Comparison of ENCODE assay signal across 14 cellular contexts in genomic region chr16:11092788-11093577, GRCh38.
DNase-seq lines count a peak whose midpoint lies in the region; ATAC-seq and TF ChIP-seq lines count a peak whose summit lies in the region.
"Had no signal": no experiment of that assay in that cellular context is flagged by ENCODE, and none has a peak within 500 bp of the region (broad histone marks: within the 10 kb centered on the region; RNA-seq: fewer than 3 reads in every experiment).

No MANE protein-coding gene starts in this region.

- no TSS peak for BruUV-seq in OCI-LY7 (replicated peaks; lab: Mats Ljungman, UMichigan)

- no peak overlapping the region for H2AFZ ChIP-seq in OCI-LY7 (ENCODE audit: low read length)

- DNase-seq in activated CD4-positive, alpha-beta T cell treated with anti-CD3 and anti-CD28 coated beads, Interleukin-2, amount 10 ng/mL, durations not matched to agents 24 days and 14 days = no peak
- no peak for DNase-seq in activated CD4-positive, alpha-beta T cell treated with anti-CD3 and anti-CD28 coated beads for 1 hour
- DNase-seq in OCI-LY7 (ENCODE audit: low spot score) (no peak), stomach (no peak), occipital lobe (lab: John Stamatoyannopoulos, UW) (no peak)
- DNase-seq: activated CD4-positive, alpha-beta T cell treated with anti-CD3 and anti-CD28 coated beads for 4 hours; hippocampal formation; NCI-H446; nephron progenitor cell; PC-3; right lobe of liver had no signal

- no peak overlapping the region for H3K4me3 ChIP-seq in OCI-LY7 (ENCODE audit: low read depth, low read length, poor library complexity, severe bottlenecking)
- H3K4me3 ChIP-seq in stomach = no peak overlapping the region
- H3K4me3 ChIP-seq: right lobe of liver had no signal

- H3K4me1 ChIP-seq in OCI-LY7 (ENCODE audit: insufficient read depth, low read length, poor library complexity, severe bottlenecking) (peaks cover 31% of the 10 kb centered on the region), stomach (peaks cover 21 to 52% (median 34%) of the 10 kb centered on the region in 4 donors)
- H3K4me1 ChIP-seq: right lobe of liver had no signal

- intact Hi-C loops in activated CD4-positive, alpha-beta T cell treated with anti-CD3 and anti-CD28 coated beads, Interleukin-2, amount 10 ng/mL, durations not matched to agents 24 days and 14 days (cut with micrococcal nuclease) = no loop called here
- intact Hi-C loops in OCI-LY7 (cut with micrococcal nuclease; ENCODE audit: unreplicated experiment) = loop anchor here (5.0 kb wide), 1 partner anchor 279 kb away; no protein-coding TSS in a partner anchor
- intact Hi-C loops in dendritic cell treated with granulocyte-macrophage colony-stimulating factor and Interleukin-4, amounts not matched to agents 40 ng/mL and 50 ng/mL, for 4 days (cut with micrococcal nuclease) = no loop called here
- intact Hi-C loops in stomach (cut with DNase I; ENCODE audit: low total_unique reads) = no loop called here

- no peak for ATAC-seq in GM19328 (IDR thresholded peaks at IDR 0.05; ENCODE audit: unreplicated experiment)
- ATAC-seq in GM21737 (IDR thresholded peaks at IDR 0.05; ENCODE audit: unreplicated experiment) = no peak
- ATAC-seq: PC-3, right lobe of liver had no signal

- peak overlapping the region; percentile 71 for H3K4me3 Mint-ChIP-seq in activated CD4-positive, alpha-beta T cell treated with anti-CD3 and anti-CD28 coated beads, Interleukin-2, amount 10 ng/mL, durations not matched to agents 24 days and 14 days
- no peak overlapping the region for H3K4me3 Mint-ChIP-seq in dendritic cell treated with granulocyte-macrophage colony-stimulating factor and Interleukin-4, amounts not matched to agents 40 ng/mL and 50 ng/mL, for 4 days
- H3K4me3 Mint-ChIP-seq: nephron progenitor cell had no signal

- H3K36me3 ChIP-seq in OCI-LY7 (ENCODE audit: insufficient read depth, low read length) = peaks cover 28% of the 10 kb centered on the region
- H3K36me3 ChIP-seq in stomach = peaks cover 0 to 13% (median 8%) of the 10 kb centered on the region in 4 donors

- 89 to 95% (median 92%) methylated on average over 10 to 12 of the region's 12 CpGs for WGBS in stomach, 5 donors

- H3K27me3 Mint-ChIP-seq in activated CD4-positive, alpha-beta T cell treated with anti-CD3 and anti-CD28 coated beads, Interleukin-2, amount 10 ng/mL, durations not matched to agents 24 days and 14 days = no peaks in the 10 kb centered on the region
- H3K27me3 Mint-ChIP-seq in dendritic cell treated with granulocyte-macrophage colony-stimulating factor and Interleukin-4, amounts not matched to agents 40 ng/mL and 50 ng/mL, for 4 days = no peaks in the 10 kb centered on the region

- no peaks in the 10 kb centered on the region for H3K9me3 ChIP-seq in OCI-LY7 (ENCODE audit: low read length)
- H3K9me3 ChIP-seq in stomach = no peaks in the 10 kb centered on the region
- H3K9me3 ChIP-seq: right lobe of liver had no signal

- H3K27ac ChIP-seq in OCI-LY7 (ENCODE audit: low read depth, low read length, poor library complexity, severe bottlenecking) = no peak overlapping the region
- H3K27ac ChIP-seq in stomach = peak overlapping the region in 4 of 5 donors; percentile 59 to 79 (median 72)
- H3K27ac ChIP-seq: right lobe of liver had no signal

- no peak for TF ChIP-seq EP300 in stomach (IDR thresholded peaks at IDR 0.05)

- H4K20me1 ChIP-seq in OCI-LY7 (ENCODE audit: insufficient read depth, low read length) = no peaks in the 10 kb centered on the region

- peak overlapping the region; percentile 98 for H3K27ac Mint-ChIP-seq in activated CD4-positive, alpha-beta T cell treated with anti-CD3 and anti-CD28 coated beads, Interleukin-2, amount 10 ng/mL, durations not matched to agents 24 days and 14 days
- H3K27ac Mint-ChIP-seq in dendritic cell treated with granulocyte-macrophage colony-stimulating factor and Interleukin-4, amounts not matched to agents 40 ng/mL and 50 ng/mL, for 4 days = peak overlapping the region; percentile 37

- TF ChIP-seq POLR2A in stomach (IDR thresholded peaks at IDR 0.05) = no peak

- H3K4me1 Mint-ChIP-seq in activated CD4-positive, alpha-beta T cell treated with anti-CD3 and anti-CD28 coated beads, Interleukin-2, amount 10 ng/mL, durations not matched to agents 24 days and 14 days = peaks cover 72% of the 10 kb centered on the region
- peaks cover 43% of the 10 kb centered on the region for H3K4me1 Mint-ChIP-seq in dendritic cell treated with granulocyte-macrophage colony-stimulating factor and Interleukin-4, amounts not matched to agents 40 ng/mL and 50 ng/mL, for 4 days (ENCODE audit: low read depth)

- CTCF ChIA-PET in OCI-LY7 (lab: Charles Lee; ENCODE audit: unreplicated experiment) = no interaction called here

- no peaks in the 10 kb centered on the region for H3K79me2 ChIP-seq in OCI-LY7 (ENCODE audit: insufficient read depth, low read depth, low read length)

- H3K9me3 Mint-ChIP-seq in activated CD4-positive, alpha-beta T cell treated with anti-CD3 and anti-CD28 coated beads, Interleukin-2, amount 10 ng/mL, durations not matched to agents 24 days and 14 days = no peaks in the 10 kb centered on the region
- H3K9me3 Mint-ChIP-seq in dendritic cell treated with granulocyte-macrophage colony-stimulating factor and Interleukin-4, amounts not matched to agents 40 ng/mL and 50 ng/mL, for 4 days = no peaks in the 10 kb centered on the region
- H3K9me3 Mint-ChIP-seq: nephron progenitor cell had no signal

- no peaks in the 10 kb centered on the region for H3K9me2 ChIP-seq in OCI-LY7 (ENCODE audit: insufficient read depth, low read length)

- peaks cover 22% of the 10 kb centered on the region for H3K36me3 Mint-ChIP-seq in activated CD4-positive, alpha-beta T cell treated with anti-CD3 and anti-CD28 coated beads, Interleukin-2, amount 10 ng/mL, durations not matched to agents 24 days and 14 days (ENCODE audit: low read depth)
- H3K36me3 Mint-ChIP-seq in dendritic cell treated with granulocyte-macrophage colony-stimulating factor and Interleukin-4, amounts not matched to agents 40 ng/mL and 50 ng/mL, for 4 days (ENCODE audit: low read depth) = peaks cover 30% of the 10 kb centered on the region

- POLR2A ChIA-PET in OCI-LY7 (lab: Charles Lee) = interaction anchor here (1.5 to 1.6 kb wide), 2 partner anchors 10 to 13 kb away, joined by 4 to 6 read pairs; no protein-coding TSS in a partner anchor

- no peaks in the 10 kb centered on the region for H3K27me3 ChIP-seq in stomach
- H3K27me3 ChIP-seq: right lobe of liver had no signal

- TF ChIP-seq CTCF in OCI-LY7 (conservative IDR thresholded peaks at IDR 0.05; ENCODE audit: low read length) = no peak
- no peak for TF ChIP-seq CTCF in stomach (IDR thresholded peaks at IDR 0.05)

- H3K4me2 ChIP-seq in OCI-LY7 (ENCODE audit: low read length) = peak overlapping the region; percentile 47; the same call in 1 of the 2 replicates
